In the genomic region with DNA sequence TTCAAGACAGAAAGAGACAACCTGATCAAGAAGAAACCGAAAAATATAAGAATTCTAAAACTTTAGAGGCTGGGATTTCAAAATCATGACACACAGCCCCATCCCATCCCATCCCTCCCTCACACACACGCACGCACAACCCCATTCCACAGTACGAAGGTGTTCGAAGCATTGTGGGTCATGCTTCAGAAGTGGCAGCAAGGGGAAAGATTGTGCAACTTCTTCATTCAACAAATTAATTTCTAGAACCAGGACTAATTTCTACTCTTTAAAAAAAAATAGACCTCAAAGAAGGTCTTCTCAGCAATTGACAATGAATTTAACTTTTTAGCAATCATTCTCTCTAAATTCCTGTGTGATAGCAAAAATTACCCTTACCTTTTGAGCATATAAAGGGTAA, we compare ENCODE assay signal across 8 cellular contexts. TPM values are rescaled to one million over a fixed set of nuclear protein-coding genes. Genes with fewer than 3 reads are reported as not detected.
DNase-seq lines count a peak whose midpoint lies in the region; ATAC-seq and TF ChIP-seq lines count a peak whose summit lies in the region.

No MANE protein-coding gene starts in this region.

- POLR2A ChIA-PET in IMR-90 (lab: Charles Lee; ENCODE audit: unreplicated experiment) = no interaction called here

- peak overlapping the region; percentile 51 for H4K91ac ChIP-seq in IMR-90 (ENCODE audit: insufficient read depth, low read depth, low read length)

- H3K4ac ChIP-seq in IMR-90 (ENCODE audit: low read depth, low read length) = peak overlapping the region; percentile 84

- in situ Hi-C loops in IMR-90 (cut with MboI; ENCODE audit: low sequenced_read_pairs) = loop anchor here (5.0 to 25.0 kb wide), 2 partner anchors 88 to 738 kb away; partner anchors contain the start of gene ESAM

- no peak overlapping the region for H2AK9ac ChIP-seq in IMR-90 (replicated peaks; ENCODE audit: low read depth, low read length, poor library complexity)

- no peak overlapping the region for H2AFZ ChIP-seq in IMR-90 (replicated peaks; ENCODE audit: low read length, poor library complexity)

- H3K23ac ChIP-seq in IMR-90 (ENCODE audit: low read depth, low read length) = no peak overlapping the region

- TF ChIP-seq POLR2A in IMR-90 (IDR thresholded peaks at IDR 0.05; ENCODE audit: low read depth, low read length) = no peak

- no peak for TF ChIP-seq CTCF in AG09309 (IDR thresholded peaks at IDR 0.05; ENCODE audit: control insufficient read depth, insufficient read depth, low read depth, low read length, missing control alignments)
- no peak for TF ChIP-seq CTCF in IMR-90 (conservative IDR thresholded peaks at IDR 0.05; ENCODE audit: low read depth, low read length)
- no peak for TF ChIP-seq CTCF in natural killer cell (IDR thresholded peaks at IDR 0.05)

- H2BK120ac ChIP-seq in IMR-90 (ENCODE audit: low read depth, low read length) = no peak overlapping the region

- dilution Hi-C loops in IMR-90 (cut with HindIII; ENCODE audit: low sequenced_read_pairs, unreplicated experiment) = no loop called here

- intact Hi-C loops in IMR-90 (cut with micrococcal nuclease) (loop anchor here (10.0 kb wide), 1 partner anchor 70 kb away; no protein-coding TSS in a partner anchor), natural killer cell (cut with micrococcal nuclease) (no loop called here)

- no peaks in the 10 kb centered on the region for H3K9me3 Mint-ChIP-seq in central memory CD8-positive, alpha-beta T cell
- H3K9me3 Mint-ChIP-seq in natural killer cell = no peaks in the 10 kb centered on the region

- peak overlapping the region; percentile 98 for H3K27ac Mint-ChIP-seq in central memory CD8-positive, alpha-beta T cell (ENCODE audit: low read depth)
- H3K27ac Mint-ChIP-seq in natural killer cell = peak overlapping the region; percentile 91 to 92

- H3K27ac ChIP-seq in IMR-90 (ENCODE audit: insufficient read depth, low read length) = no peak overlapping the region; the same call in 1 of the 2 replicates

- DNase-seq in AG09309 (ENCODE audit: low read depth) = no peak
- no peak for DNase-seq in IMR-90
- no peak for DNase-seq in central memory CD8-positive, alpha-beta T cell (ENCODE audit: low spot score in 2 of 2)
- no peak for DNase-seq in natural killer cell
- no peak for DNase-seq in stimulated activated CD4-positive, alpha-beta T cell treated with anti-CD3 and anti-CD28 coated beads, Interleukin-1b, Interleukin-23, amount 100 ng/mL, for 48 hours
- no peak for DNase-seq in stimulated activated CD4-positive, alpha-beta T cell treated with anti-CD3 and anti-CD28 coated beads, Interleukin-4, amount 100 ng/mL, for 1 hour
- DNase-seq in activated CD8-positive, alpha-beta memory T cell treated with anti-CD3 and anti-CD28 coated beads, Interleukin-2, amount 50 U/mL, for 4 hours = no peak

- H3K4me3 ChIP-seq in AG09309 (ENCODE audit: control insufficient read depth, low read depth, low read length) (peak overlapping the region; percentile 83), IMR-90 (ENCODE audit: insufficient read depth, low read depth, low read length) (peak overlapping the region; percentile 90; the same call in 1 of the 2 replicates)

- no peaks in the 10 kb centered on the region for H3K9me3 ChIP-seq in IMR-90 (ENCODE audit: control insufficient read depth, insufficient read depth, low read length)

- no peak overlapping the region for H3K18ac ChIP-seq in IMR-90 (ENCODE audit: low read depth, low read length)

- peaks cover 10 to 20% of the 10 kb centered on the region in 2 experiments; a peak in 3 of 4 replicates for H3K79me1 ChIP-seq in IMR-90 (ENCODE audit: low read depth in 1 of 2, low read length in 2 of 2)

- peaks cover 9% of the 10 kb centered on the region for H3K4me1 ChIP-seq in IMR-90 (ENCODE audit: control insufficient read depth, insufficient read depth, low read length)

- H3K4me2 ChIP-seq in IMR-90 (ENCODE audit: low read depth, low read length) = peak overlapping the region; percentile 75; the same call in 1 of the 2 replicates

- H3K27me3 Mint-ChIP-seq in central memory CD8-positive, alpha-beta T cell = no peaks in the 10 kb centered on the region
- H3K27me3 Mint-ChIP-seq in natural killer cell (ENCODE audit: low read depth in 2 of 2) = peaks cover 3 to 4% of the 10 kb centered on the region in 2 donors

- H3K36me3 Mint-ChIP-seq in central memory CD8-positive, alpha-beta T cell (ENCODE audit: insufficient read depth) = peaks cover 19% of the 10 kb centered on the region
- no peaks in the 10 kb centered on the region for H3K36me3 Mint-ChIP-seq in natural killer cell

- H3K9ac ChIP-seq in IMR-90 (ENCODE audit: low read depth, low read length) = peak overlapping the region; percentile 85; the same call in 1 of the 2 replicates

- peak overlapping the region; percentile 78 for H3K4me3 Mint-ChIP-seq in central memory CD8-positive, alpha-beta T cell
- peak overlapping the region; percentile 91 for H3K4me3 Mint-ChIP-seq in natural killer cell

- H4K5ac ChIP-seq in IMR-90 (ENCODE audit: low read depth, low read length) = no peak overlapping the region

- no peaks in the 10 kb centered on the region for H3K36me3 ChIP-seq in IMR-90 (ENCODE audit: control insufficient read depth, insufficient read depth, low read length)

- peaks cover 21% of the 10 kb centered on the region for H3K4me1 Mint-ChIP-seq in central memory CD8-positive, alpha-beta T cell
- peaks cover 16 to 23% of the 10 kb centered on the region in 2 donors for H3K4me1 Mint-ChIP-seq in natural killer cell

- no CpG with 5 or more reads among the region's 5 CpGs for WGBS in IMR-90 (ENCODE audit: extremely low coverage in 2 of 2, insufficient read length in 1 of 2), 2 experiments

- no peak for TF ChIP-seq RAD21 in IMR-90 (IDR thresholded peaks at IDR 0.05; ENCODE audit: low read length)

- ATAC-seq in IMR-90 (ENCODE audit: low read depth) (no peak), natural killer cell (no peak), HG03457 (IDR thresholded peaks at IDR 0.05; ENCODE audit: unreplicated experiment) (no peak)
- no peak for ATAC-seq in central memory CD8-positive, alpha-beta T cell (replicated peaks; ENCODE audit: extremely low read depth, poor library complexity, severe bottlenecking)

- H2BK20ac ChIP-seq in IMR-90 (ENCODE audit: low read depth, low read length) = no peak overlapping the region; the same call in 1 of the 2 replicates

- H4K8ac ChIP-seq in IMR-90 (ENCODE audit: low read depth in 2 of 2, low read length in 2 of 2) = peak overlapping the region; percentile 46 to 94; a peak in 3 of 4 replicates

- no TSS peak for BruUV-seq in IMR-90 (replicated peaks; lab: Mats Ljungman, UMichigan)

- no peaks in the 10 kb centered on the region for H3K27me3 ChIP-seq in IMR-90 (ENCODE audit: control insufficient read depth, insufficient read depth, low read length)

- no peak overlapping the region for H2BK5ac ChIP-seq in IMR-90 (ENCODE audit: low read depth, low read length, poor library complexity, severe bottlenecking)

- H2BK15ac ChIP-seq in IMR-90 (ENCODE audit: low read depth, low read length) = peak overlapping the region; percentile 53; the same call in 1 of the 3 replicates

- no peak overlapping the region for H3K14ac ChIP-seq in IMR-90 (replicated peaks; ENCODE audit: low read depth, low read length)

- CTCF ChIA-PET in IMR-90 (lab: Yijun Ruan, JAX) = interaction anchor here (1.4 kb wide), 1 partner anchor 162 kb away, joined by 3 read pairs; no protein-coding TSS in a partner anchor

- H4K20me1 ChIP-seq in IMR-90 (ENCODE audit: insufficient read depth, low read length) = no peaks in the 10 kb centered on the region

- peaks cover 4% of the 10 kb centered on the region; the same call in 1 of the 2 replicates for H3K9me1 ChIP-seq in IMR-90 (ENCODE audit: insufficient read depth, low read length)

- H2AK5ac ChIP-seq in IMR-90 (ENCODE audit: low read depth, low read length) = peak overlapping the region; percentile 83

- no peak overlapping the region for H3K56ac ChIP-seq in IMR-90 (ENCODE audit: extremely low read depth, insufficient read depth, low read length)

TF ChIP-seq in IMR-90, 13 proteins besides CTCF, POLR2A, EP300 and RAD21:
- TF ChIP-seq NFE2L2 (IDR thresholded peaks at IDR 0.05; ENCODE audit: low read depth, low read length) = no peak
- peak; percentile 72 for TF ChIP-seq CEBPB (IDR thresholded peaks at IDR 0.05; ENCODE audit: low read depth, low read length)
TF ChIP-seq in IMR-90: peak in this region for 1.

RNA-seq across cellular contexts. Expression of gene SPA17, which starts 0.9 kb away (rescaled TPM):
- total RNA-seq in IMR-90 (2012; rRNA removed) (9.9 and 14.4 TPM in 2 replicates), natural killer cell (under 1 TPM; 0.35 to 0.45 (median 0.35) TPM)
- 10.6 and 11.5 TPM in 2 replicates for polyA plus RNA-seq in IMR-90 (2012; rRNA removed)
- polyA plus RNA-seq in IMR-90 (2012; cell fraction: cytosol; rRNA removed) = 0.75 and 1.3 TPM in 2 replicates
- polyA plus RNA-seq in IMR-90 (2012; cell fraction: nucleus; rRNA removed; ENCODE audit: low replicate concordance) = 0.21 and 3.8 TPM in 2 replicates

RNA-seq across cellular contexts. Expression of gene SIAE, which starts 1.0 kb away (rescaled TPM):
- total RNA-seq in IMR-90 (2012; rRNA removed) = 3.3 and 4.7 TPM in 2 replicates
- 11.3 and 12.0 TPM in 2 replicates for polyA plus RNA-seq in IMR-90 (2012; rRNA removed)
- polyA plus RNA-seq in IMR-90 (2012; cell fraction: cytosol; rRNA removed) = 5.8 and 10.3 TPM in 2 replicates
- polyA plus RNA-seq in IMR-90 (2012; cell fraction: nucleus; rRNA removed; ENCODE audit: low replicate concordance) = 5.5 and 14.4 TPM in 2 replicates
- total RNA-seq in natural killer cell = 1 to 10 TPM; 2.5 to 5.4 (median 2.5) TPM

RNA-seq across cellular contexts. Expression of gene TBRG1, which starts 51.9 kb away (rescaled TPM):
- total RNA-seq in IMR-90 (2012; rRNA removed) (11.9 and 13.3 TPM in 2 replicates), natural killer cell (10 to 100 TPM; 62.9 to 68.6 (median 68.3) TPM)
- 20.2 and 23.2 TPM in 2 replicates for polyA plus RNA-seq in IMR-90 (2012; rRNA removed)
- polyA plus RNA-seq in IMR-90 (2012; cell fraction: cytosol; rRNA removed) = 7.0 and 10.4 TPM in 2 replicates
- 27.9 and 84.2 TPM in 2 replicates for polyA plus RNA-seq in IMR-90 (2012; cell fraction: nucleus; rRNA removed; ENCODE audit: low replicate concordance)
